23 cellular contexts compared by ENCODE assay signal in the genomic region with DNA sequence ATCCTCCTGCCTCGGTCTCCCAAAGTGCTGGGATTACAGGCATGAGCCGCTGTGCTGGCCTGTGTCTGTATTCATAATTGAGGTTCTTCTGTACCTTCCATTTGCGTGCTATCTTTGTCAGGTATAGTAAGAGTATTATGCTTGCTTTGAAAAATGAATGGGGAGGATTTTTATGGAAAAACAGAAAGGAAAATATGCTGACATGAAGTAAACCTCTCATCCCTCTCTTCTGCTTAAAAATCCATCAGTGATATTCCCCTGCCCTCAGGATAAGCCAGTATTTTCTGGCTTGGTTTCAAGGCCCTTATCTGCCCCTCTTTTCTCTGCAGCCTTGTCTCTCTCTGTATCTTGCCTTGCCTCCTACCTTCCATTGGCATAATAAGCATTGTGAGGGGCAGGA.
"Had no signal": no experiment of that assay in that cellular context is flagged by ENCODE, and none has a peak within 500 bp of the region (broad histone marks: within the 10 kb centered on the region; RNA-seq: fewer than 3 reads in every experiment).

No MANE protein-coding gene starts in this region.

- H2AFZ ChIP-seq: hepatocyte had no signal

- H3K27ac ChIP-seq: coronary artery, dorsolateral prefrontal cortex, esophagus muscularis mucosa, foreskin keratinocyte, gastroesophageal sphincter, heart left ventricle, hepatocyte, left lung, lower lobe of right lung had no signal

- H3K79me2 ChIP-seq: hepatocyte had no signal

- H3K9me3 ChIP-seq: esophagus muscularis mucosa, lower lobe of right lung, mucosa of descending colon had no signal

- H3K4me1 ChIP-seq: foreskin keratinocyte, heart left ventricle, left lung, lower lobe of right lung had no signal

- H3K4me3 ChIP-seq: coronary artery, dorsolateral prefrontal cortex, esophagus muscularis mucosa, gastroesophageal sphincter, heart left ventricle, hepatocyte, left lung, lower lobe of right lung, mucosa of descending colon had no signal

- H3K36me3 ChIP-seq: esophagus muscularis mucosa, gastroesophageal sphincter, heart left ventricle, left lung, lower lobe of right lung had no signal

- ATAC-seq: foreskin keratinocyte, gastroesophageal sphincter, heart left ventricle, left cardiac atrium, left lung, left ventricle myocardium superior, lower lobe of right lung, mucosa of descending colon had no signal

- DNase-seq: dermis blood vessel endothelial cell; dorsolateral prefrontal cortex; effector CD4-positive, alpha-beta T cell; effector memory CD4-positive, alpha-beta T cell; foreskin keratinocyte; heart left ventricle; hypothalamus; immature natural killer cell; left cardiac atrium; left lung; left ventricle myocardium superior; lower lobe of right lung; mesenchymal stem cell; mucosa of descending colon; naive B cell had no signal

- H3K4me2 ChIP-seq: hepatocyte had no signal

- FAIRE-seq: colon, endothelial cell of umbilical vein, frontal cortex, keratinocyte had no signal

- H3K27me3 ChIP-seq: dorsolateral prefrontal cortex, esophagus muscularis mucosa, gastroesophageal sphincter, heart left ventricle, hepatocyte, left lung had no signal
